ENCODE assay signal across 32 cellular contexts in genomic region chrX:104670051-104670450, GRCh38.
"Had no signal": no experiment of that assay in that cellular context is flagged by ENCODE, and none has a peak within 500 bp of the region (broad histone marks: within the 10 kb centered on the region; RNA-seq: fewer than 3 reads in every experiment).

No MANE protein-coding gene starts in this region.

- H3K36me3 ChIP-seq: adrenal gland, breast epithelium, cardiac muscle cell, colonic mucosa, esophagus squamous epithelium, gastroesophageal sphincter, WERI-Rb-1 had no signal

- H3K9me3 ChIP-seq: adrenal gland, breast epithelium, colonic mucosa, esophagus squamous epithelium, gastroesophageal sphincter had no signal

- DNase-seq: activated B cell treated with CpG ODN at 0.5 μM for 24 hours; activated CD4-positive, alpha-beta T cell treated with anti-CD3 and anti-CD28 coated beads for 48 hours; activated CD4-positive, alpha-beta T cell treated with anti-CD3 and anti-CD28 coated beads, Interleukin-2, amount 50 U/mL, for 1 hour; activated CD4-positive, alpha-beta T cell treated with anti-CD3 and anti-CD28 coated beads, Interleukin-2, amount 50 U/mL, for 48 hours; activated CD8-positive, alpha-beta memory T cell treated with anti-CD3 and anti-CD28 coated beads for 24 hours; activated CD8-positive, alpha-beta T cell treated with anti-CD3 and anti-CD28 coated beads for 36 hours; activated effector memory CD4-positive, alpha-beta T cell treated with anti-CD3 and anti-CD28 coated beads, Interleukin-2, amount 50 U/mL, for 16 hours; activated naive CD4-positive, alpha-beta T cell treated with anti-CD3 and anti-CD28 coated beads for 36 hours; activated naive CD8-positive, alpha-beta T cell treated with anti-CD3 and anti-CD28 coated beads for 36 hours; activated naive CD8-positive, alpha-beta T cell treated with anti-CD3 and anti-CD28 coated beads, Interleukin-2, amount 50 U/mL, for 24 hours; activated T-cell treated with anti-CD3 and anti-CD28 coated beads, Interleukin-2, amount 50 U/mL, for 1 hour; activated T-cell treated with anti-CD3 and anti-CD28 coated beads, Interleukin-2, amount 50 U/mL, for 48 hours; adrenal gland; amygdala; aorta; central memory CD4-positive, alpha-beta T cell; cerebellar nuclear complex; colonic mucosa; effector CD8-positive, alpha-beta T cell; esophagus squamous epithelium; foreskin melanocyte; T-helper 1 cell; T-helper 17 cell; T1000; WERI-Rb-1 had no signal

- H3K4me3 ChIP-seq: adrenal gland, breast epithelium, cardiac muscle cell, colonic mucosa, esophagus squamous epithelium, gastroesophageal sphincter had no signal

- FAIRE-seq: endometrium, endothelial cell of umbilical vein had no signal

- H3K27me3 ChIP-seq: adrenal gland, cardiac muscle cell, colonic mucosa, esophagus squamous epithelium, gastroesophageal sphincter had no signal

- ATAC-seq: activated CD4-positive, CD25-positive, alpha-beta regulatory T cell treated with anti-CD3 and anti-CD28 coated beads, Interleukin-2, amount 50 U/mL, for 24 hours; activated CD8-positive, alpha-beta T cell treated with anti-CD3 and anti-CD28 coated beads for 36 hours; activated naive CD8-positive, alpha-beta T cell treated with anti-CD3 and anti-CD28 coated beads, Interleukin-2, amount 50 U/mL, for 24 hours; gastroesophageal sphincter; T-helper 17 cell had no signal

- H3K4me1 ChIP-seq: adrenal gland, breast epithelium, colonic mucosa, esophagus squamous epithelium, gastroesophageal sphincter had no signal

- H3K27ac ChIP-seq: adrenal gland, breast epithelium, cardiac muscle cell, colonic mucosa, epithelial cell of prostate, esophagus squamous epithelium, gastroesophageal sphincter, WERI-Rb-1 had no signal
